Comparison of ENCODE assay signal across 15 cellular contexts in the genomic region with DNA sequence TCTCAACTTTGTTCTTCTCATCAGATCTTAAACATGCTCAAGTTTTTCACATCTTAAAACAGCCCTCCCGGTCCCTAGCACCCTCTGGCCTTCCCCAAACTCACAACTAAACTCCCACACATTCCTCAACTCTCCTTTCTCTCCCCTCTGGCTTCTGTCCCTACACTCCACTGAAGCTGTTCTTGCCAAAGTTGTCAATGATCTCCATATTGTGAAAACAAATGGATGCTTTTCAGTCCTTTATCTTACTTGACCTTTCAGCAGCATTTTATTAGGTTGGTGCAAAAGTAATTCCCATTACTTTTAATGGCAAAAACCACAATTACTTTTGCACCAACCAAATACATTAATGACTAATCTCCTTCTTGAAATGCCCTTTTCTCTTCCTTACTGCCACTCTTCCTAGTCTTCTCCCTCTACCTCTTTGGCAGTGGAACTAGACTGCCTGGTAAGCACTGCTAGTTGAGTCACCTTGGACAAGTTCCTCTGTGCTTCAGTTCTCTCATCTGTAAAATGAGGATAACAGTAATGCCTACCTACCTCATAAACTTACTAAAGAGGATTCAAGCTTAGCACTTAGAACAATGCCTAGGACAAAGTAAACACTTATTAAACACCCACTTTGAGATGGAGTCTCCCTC. TPM values are rescaled to one million over a fixed set of nuclear protein-coding genes. Genes with fewer than 3 reads are reported as not detected.
DNase-seq lines count a peak whose midpoint lies in the region; ATAC-seq and TF ChIP-seq lines count a peak whose summit lies in the region.
"Had no signal": no experiment of that assay in that cellular context is flagged by ENCODE, and none has a peak within 500 bp of the region (broad histone marks: within the 10 kb centered on the region; RNA-seq: fewer than 3 reads in every experiment).

No MANE protein-coding gene starts in this region.

- TF ChIP-seq CTCF in PC-3 (conservative IDR thresholded peaks at IDR 0.05; ENCODE audit: low read depth, low read length) (no peak), neural progenitor cell (IDR thresholded peaks at IDR 0.05) (no peak)

- no peaks in the 10 kb centered on the region for H4K20me1 ChIP-seq in PC-3 (ENCODE audit: low read length)
- peaks cover 39% of the 10 kb centered on the region for H4K20me1 ChIP-seq in neural progenitor cell (ENCODE audit: low read depth)

- H3K9me3 ChIP-seq in PC-3 (ENCODE audit: low read length) (no peaks in the 10 kb centered on the region), neural progenitor cell (ENCODE audit: low read depth) (no peaks in the 10 kb centered on the region)
- H3K9me3 ChIP-seq: pancreas had no signal

- no peak overlapping the region for H3K4me3 ChIP-seq in PC-3 (ENCODE audit: low read length)
- no peak overlapping the region for H3K4me3 ChIP-seq in neural progenitor cell
- H3K4me3 ChIP-seq: pancreas had no signal

- no peaks in the 10 kb centered on the region for H3K79me2 ChIP-seq in PC-3 (ENCODE audit: low read length)
- peaks cover 85% of the 10 kb centered on the region for H3K79me2 ChIP-seq in neural progenitor cell (ENCODE audit: low read depth)

- no peak for DNase-seq in activated CD4-positive, alpha-beta T cell treated with anti-CD3 and anti-CD28 coated beads for 36 hours
- no peak for DNase-seq in activated CD4-positive, alpha-beta T cell treated with anti-CD3 and anti-CD28 coated beads for 48 hours
- DNase-seq in PC-3 (peak; percentile 46), neural progenitor cell (ENCODE audit: low spot score) (no peak), mesenteric fat pad (ENCODE audit: low spot score) (no peak), DMS153 (lab: John Stamatoyannopoulos, UW) (no peak)
- DNase-seq in effector memory CD8-positive, alpha-beta T cell = no peak
- DNase-seq: activated gamma-delta T cell treated with Interleukin-2 at 50 U/mL for 16 hours, immature natural killer cell, NCI-H146, pancreas had no signal

- peak overlapping the region; percentile 22 for H3K27ac Mint-ChIP-seq in activated CD4-positive, alpha-beta T cell treated with anti-CD3 and anti-CD28 coated beads for 36 hours
- peak overlapping the region; percentile 9 to 75 for H3K27ac Mint-ChIP-seq in effector memory CD8-positive, alpha-beta T cell
- no peak overlapping the region for H3K27ac Mint-ChIP-seq in neural progenitor cell

- H3K4me2 ChIP-seq in PC-3 (ENCODE audit: low read length) = no peak overlapping the region
- H3K4me2 ChIP-seq in neural progenitor cell = no peak overlapping the region

- peaks cover 25% of the 10 kb centered on the region for H3K4me1 Mint-ChIP-seq in activated CD4-positive, alpha-beta T cell treated with anti-CD3 and anti-CD28 coated beads for 36 hours
- H3K4me1 Mint-ChIP-seq in effector memory CD8-positive, alpha-beta T cell (ENCODE audit: low read depth in 2 of 2) = peaks cover 5 to 20% of the 10 kb centered on the region in 2 donors
- H3K4me1 Mint-ChIP-seq in neural progenitor cell = no peaks in the 10 kb centered on the region

- H3K9ac ChIP-seq in PC-3 (ENCODE audit: low read length) (no peak overlapping the region), neural progenitor cell (no peak overlapping the region)

- CTCF ChIA-PET in activated CD4-positive, alpha-beta T cell treated with anti-CD3 and anti-CD28 coated beads for 36 hours (lab: Charles Lee) = interaction anchor here (1.0 to 1.7 kb wide), 3 partner anchors 19 to 249 kb away, joined by 3 to 5 read pairs (median 4); no protein-coding TSS in a partner anchor
- CTCF ChIA-PET in PC-3 (lab: Charles Lee) = no interaction called here

- no peaks in the 10 kb centered on the region for H3K36me3 ChIP-seq in PC-3 (ENCODE audit: low read depth, low read length)
- no peaks in the 10 kb centered on the region for H3K36me3 ChIP-seq in neural progenitor cell
- H3K36me3 ChIP-seq: pancreas had no signal

- no peak overlapping the region for H3K4me3 Mint-ChIP-seq in activated CD4-positive, alpha-beta T cell treated with anti-CD3 and anti-CD28 coated beads for 36 hours
- no peak overlapping the region for H3K4me3 Mint-ChIP-seq in effector memory CD8-positive, alpha-beta T cell
- no peak overlapping the region for H3K4me3 Mint-ChIP-seq in neural progenitor cell
- H3K4me3 Mint-ChIP-seq: CD14-positive monocyte, immature natural killer cell had no signal

- intact Hi-C loops in activated CD4-positive, alpha-beta T cell treated with anti-CD3 and anti-CD28 coated beads for 36 hours (cut with DNase I, micrococcal nuclease) = no loop called here
- intact Hi-C loops in PC-3 (cut with micrococcal nuclease) = no loop called here

- BruUV-seq in PC-3 (replicated peaks; lab: Mats Ljungman, UMichigan) = no TSS peak

- no peaks in the 10 kb centered on the region for H3K27me3 ChIP-seq in PC-3 (ENCODE audit: low read length)
- no peaks in the 10 kb centered on the region for H3K27me3 ChIP-seq in neural progenitor cell
- H3K27me3 ChIP-seq: pancreas had no signal

- no peaks in the 10 kb centered on the region for H3K9me2 ChIP-seq in PC-3 (replicated peaks; ENCODE audit: low read length)

- H3K9me3 Mint-ChIP-seq in activated CD4-positive, alpha-beta T cell treated with anti-CD3 and anti-CD28 coated beads for 36 hours (ENCODE audit: low read depth) = no peaks in the 10 kb centered on the region
- no peaks in the 10 kb centered on the region for H3K9me3 Mint-ChIP-seq in effector memory CD8-positive, alpha-beta T cell
- no peaks in the 10 kb centered on the region for H3K9me3 Mint-ChIP-seq in neural progenitor cell
- H3K9me3 Mint-ChIP-seq: immature natural killer cell had no signal

- no peaks in the 10 kb centered on the region for H3K36me3 Mint-ChIP-seq in activated CD4-positive, alpha-beta T cell treated with anti-CD3 and anti-CD28 coated beads for 36 hours (ENCODE audit: low read depth)
- peaks cover 16% of the 10 kb centered on the region for H3K36me3 Mint-ChIP-seq in effector memory CD8-positive, alpha-beta T cell (ENCODE audit: insufficient read depth)
- H3K36me3 Mint-ChIP-seq in neural progenitor cell = peaks cover 2% of the 10 kb centered on the region
- H3K36me3 Mint-ChIP-seq: immature natural killer cell had no signal

- H3K27me3 Mint-ChIP-seq in activated CD4-positive, alpha-beta T cell treated with anti-CD3 and anti-CD28 coated beads for 36 hours = no peaks in the 10 kb centered on the region
- H3K27me3 Mint-ChIP-seq in effector memory CD8-positive, alpha-beta T cell = no peaks in the 10 kb centered on the region
- H3K27me3 Mint-ChIP-seq in neural progenitor cell (ENCODE audit: insufficient read depth, low read depth) = no peaks in the 10 kb centered on the region

- H3K27ac ChIP-seq in PC-3 (ENCODE audit: low read length) (no peak overlapping the region), neural progenitor cell (peak overlapping the region; percentile 21)
- H3K27ac ChIP-seq: pancreas had no signal

- ATAC-seq in activated CD4-positive, alpha-beta T cell treated with anti-CD3 and anti-CD28 coated beads for 36 hours = peak; percentile 38
- ATAC-seq in PC-3 = peak; percentile 73
- no peak for ATAC-seq in effector memory CD8-positive, alpha-beta T cell (replicated peaks)
- ATAC-seq in HG02642 (IDR thresholded peaks at IDR 0.05; ENCODE audit: poor library complexity, unreplicated experiment) = no peak
- ATAC-seq: pancreas had no signal

- H2AFZ ChIP-seq in PC-3 (ENCODE audit: low read length) (no peak overlapping the region), neural progenitor cell (replicated peaks) (no peak overlapping the region)

- H3K4me1 ChIP-seq in PC-3 (ENCODE audit: insufficient read depth, low read length) = no peaks in the 10 kb centered on the region
- no peaks in the 10 kb centered on the region for H3K4me1 ChIP-seq in neural progenitor cell
- H3K4me1 ChIP-seq: pancreas had no signal

- H3F3A ChIP-seq in PC-3 (ENCODE audit: low read length, unreplicated experiment) (no peaks in the 10 kb centered on the region), neural progenitor cell (ENCODE audit: low read depth) (no peaks in the 10 kb centered on the region)

- POLR2A ChIA-PET in activated CD4-positive, alpha-beta T cell treated with anti-CD3 and anti-CD28 coated beads for 36 hours (lab: Charles Lee) = no interaction called here
- POLR2A ChIA-PET in PC-3 (lab: Charles Lee; ENCODE audit: unreplicated experiment) = no interaction called here

RNA-seq across cellular contexts. Expression of a gene that starts 16.0 kb away (rescaled TPM):
- 10 to 100 TPM; 49.4 to 64.4 TPM for total RNA-seq in activated CD4-positive, alpha-beta T cell treated with anti-CD3 and anti-CD28 coated beads for 36 hours
- 24.9 and 29.7 TPM in 2 replicates for total RNA-seq in PC-3 (2014; rRNA removed)
- 44.2 and 48.0 TPM in 2 replicates for total RNA-seq in neural progenitor cell (ENCODE audit: low replicate concordance)
- 46.5 TPM for total RNA-seq in mesenteric fat pad

RNA-seq across cellular contexts. Expression of a gene that starts 39.1 kb away (rescaled TPM):
- 10 to 100 TPM; 26.8 to 44.2 TPM for total RNA-seq in activated CD4-positive, alpha-beta T cell treated with anti-CD3 and anti-CD28 coated beads for 36 hours
- total RNA-seq in PC-3 (2014; rRNA removed) (75.7 and 84.7 TPM in 2 replicates), neural progenitor cell (ENCODE audit: low replicate concordance) (15.3 and 22.7 TPM in 2 replicates), mesenteric fat pad (92.0 TPM)

RNA-seq across cellular contexts. Expression of a gene that starts 47.4 kb away (rescaled TPM):
- total RNA-seq in activated CD4-positive, alpha-beta T cell treated with anti-CD3 and anti-CD28 coated beads for 36 hours = under 1 TPM; 0.25 to 0.37 TPM
- total RNA-seq in PC-3 (2014; rRNA removed) = 0.11 and 0.40 TPM in 2 replicates
- 1.4 TPM in 1 of 2 replicates, not detected in the other for total RNA-seq in neural progenitor cell (ENCODE audit: low replicate concordance)
- 1,023 TPM for total RNA-seq in mesenteric fat pad
- total RNA-seq: G401, glomerular endothelial cell had no signal

Comparison
In these comparisons a context has a peak if more than half of its experiments do, and no peak if none do; other contexts are left out.
1. ATAC-seq: peak in activated CD4-positive, alpha-beta T cell treated with anti-CD3 and anti-CD28 coated beads for 36 hours (single experiment) and PC-3 (single experiment); none in effector memory CD8-positive, alpha-beta T cell (single experiment) and HG02642 (single experiment).
2. RNA of a gene that starts 47.4 kb away (total RNA-seq): 1,023 TPM in mesenteric fat pad (single experiment); 0.25 to 0.37 TPM in activated CD4-positive, alpha-beta T cell treated with anti-CD3 and anti-CD28 coated beads for 36 hours, 1.4 TPM in neural progenitor cell and 0.11 to 0.40 TPM in PC-3; every median in the first group is over 100 times any median in the second.